In genomic region chr9:110142868-110143866, GRCh38 we compare ENCODE assay signal across 8 cellular contexts.
DNase-seq lines count a peak whose midpoint lies in the region; ATAC-seq and TF ChIP-seq lines count a peak whose summit lies in the region.

No MANE protein-coding gene starts in this region.

- no peak for DNase-seq in activated T-cell treated with anti-CD3 and anti-CD28 coated beads, Interleukin-2, amount 50 U/mL, for 72 hours
- DNase-seq in activated T-cell treated with anti-CD3 and anti-CD28 coated beads for 4 hours, result no peak
- peak; percentile 83 for DNase-seq in Karpas-422
- DNase-seq in activated CD8-positive, alpha-beta T cell treated with anti-CD3 and anti-CD28 coated beads for 36 hours, result no peak
- DNase-seq in right lobe of liver, result no peak
- no peak for DNase-seq in caudate nucleus (lab: John Stamatoyannopoulos, UW)
- DNase-seq in adrenal gland, result no peak

- peaks cover 57% of the 10 kb centered on the region for H3K4me1 Mint-ChIP-seq in activated T-cell treated with anti-CD3 and anti-CD28 coated beads, Interleukin-2, amount 50 U/mL, for 72 hours (ENCODE audit: low read depth)
- H3K4me1 Mint-ChIP-seq in activated CD8-positive, alpha-beta T cell treated with anti-CD3 and anti-CD28 coated beads for 36 hours (ENCODE audit: low read depth), result peaks cover 31% of the 10 kb centered on the region

- peak overlapping the region; percentile 43 for H3K4me3 ChIP-seq in Karpas-422 (ENCODE audit: low read length)
- no peak overlapping the region for H3K4me3 ChIP-seq in right lobe of liver
- no peak overlapping the region for H3K4me3 ChIP-seq in adrenal gland

- 15% methylated on average over 2 of the region's 4 CpGs for WGBS in right lobe of liver (ENCODE audit: insufficient coverage, low coverage, low lambda C conversion rate, missing lambda C conversion rate)
- WGBS in adrenal gland, 4 donors, result 67 to 87% (median 83%) methylated on average over 4 of the region's 4 CpGs

- H3K27me3 Mint-ChIP-seq in activated T-cell treated with anti-CD3 and anti-CD28 coated beads, Interleukin-2, amount 50 U/mL, for 72 hours (ENCODE audit: low read depth), result no peaks in the 10 kb centered on the region
- H3K27me3 Mint-ChIP-seq in activated CD8-positive, alpha-beta T cell treated with anti-CD3 and anti-CD28 coated beads for 36 hours, result no peaks in the 10 kb centered on the region

- no peak for TF ChIP-seq CTCF in activated CD8-positive, alpha-beta T cell treated with anti-CD3 and anti-CD28 coated beads for 36 hours (IDR thresholded peaks at IDR 0.05)
- no peak for TF ChIP-seq CTCF in right lobe of liver (IDR thresholded peaks at IDR 0.05)
- TF ChIP-seq CTCF in adrenal gland (IDR thresholded peaks at IDR 0.05), result no peak

- H3K36me3 Mint-ChIP-seq in activated T-cell treated with anti-CD3 and anti-CD28 coated beads, Interleukin-2, amount 50 U/mL, for 72 hours (ENCODE audit: insufficient read depth in 2 of 2), result peaks cover 5 to 28% of the 10 kb centered on the region in 2 donors
- H3K36me3 Mint-ChIP-seq in activated CD8-positive, alpha-beta T cell treated with anti-CD3 and anti-CD28 coated beads for 36 hours (ENCODE audit: low read depth), result no peaks in the 10 kb centered on the region

- peak overlapping the region; percentile 25 for H3K9ac ChIP-seq in Karpas-422 (ENCODE audit: low read length)

- H3K9me2 ChIP-seq in Karpas-422 (replicated peaks; ENCODE audit: insufficient read depth, low read length), result no peaks in the 10 kb centered on the region

- peak overlapping the region; percentile 53 to 58 for H3K4me3 Mint-ChIP-seq in activated T-cell treated with anti-CD3 and anti-CD28 coated beads, Interleukin-2, amount 50 U/mL, for 72 hours
- peak overlapping the region; percentile 36 for H3K4me3 Mint-ChIP-seq in activated CD8-positive, alpha-beta T cell treated with anti-CD3 and anti-CD28 coated beads for 36 hours

- H3K27me3 ChIP-seq in Karpas-422 (ENCODE audit: low read length) (no peaks in the 10 kb centered on the region), right lobe of liver (no peaks in the 10 kb centered on the region), adrenal gland (no peaks in the 10 kb centered on the region)

- no peak for TF ChIP-seq POLR2A in right lobe of liver (IDR thresholded peaks at IDR 0.05)
- no peak for TF ChIP-seq POLR2A in adrenal gland (IDR thresholded peaks at IDR 0.05)

- peak overlapping the region; percentile 80 for H3K27ac ChIP-seq in Karpas-422 (ENCODE audit: low read length)
- peak overlapping the region; percentile 26 to 63 (median 39) for H3K27ac ChIP-seq in right lobe of liver
- no peak overlapping the region for H3K27ac ChIP-seq in caudate nucleus (ENCODE audit: low read depth, low read length)
- peak overlapping the region in 1 of 5 donors; percentile 32 for H3K27ac ChIP-seq in adrenal gland

- peak overlapping the region; percentile 95 for H2AFZ ChIP-seq in Karpas-422 (ENCODE audit: low read length)

- POLR2A ChIA-PET in activated CD8-positive, alpha-beta T cell treated with anti-CD3 and anti-CD28 coated beads for 36 hours (lab: Charles Lee), result interaction anchor here (0.7 to 0.8 kb wide), 2 partner anchors 15 to 16 kb away, joined by 4 read pairs; no protein-coding TSS in a partner anchor

- intact Hi-C loops in activated CD8-positive, alpha-beta T cell treated with anti-CD3 and anti-CD28 coated beads for 36 hours (cut with micrococcal nuclease), result no loop called here
- intact Hi-C loops in right lobe of liver (cut with DNase I) (no loop called here), adrenal gland (cut with DNase I) (no loop called here)

- H3K9me3 ChIP-seq in Karpas-422 (ENCODE audit: low read length) (no peaks in the 10 kb centered on the region), right lobe of liver (no peaks in the 10 kb centered on the region), adrenal gland (replicated peaks in 1 of 3) (no peaks in the 10 kb centered on the region)

- H4K20me1 ChIP-seq in Karpas-422 (ENCODE audit: insufficient read depth, low read depth, low read length), result no peaks in the 10 kb centered on the region

- H3K4me1 ChIP-seq in Karpas-422 (ENCODE audit: low read length) (peaks cover 44% of the 10 kb centered on the region), right lobe of liver (peaks cover 0 to 26% (median 10%) of the 10 kb centered on the region in 4 donors), adrenal gland (replicated peaks in 1 of 2) (peaks cover 0 to 18% of the 10 kb centered on the region in 2 donors)

- CTCF ChIA-PET in activated CD8-positive, alpha-beta T cell treated with anti-CD3 and anti-CD28 coated beads for 36 hours (lab: Charles Lee), result interaction anchor here (0.6 to 1.2 kb wide), 6 partner anchors 9 to 257 kb away, joined by 3 to 4 read pairs (median 3); no protein-coding TSS in a partner anchor

- H3K4me2 ChIP-seq in Karpas-422 (ENCODE audit: low read depth, low read length, poor library complexity, severe bottlenecking), result peak overlapping the region; percentile 64

- ATAC-seq in activated T-cell treated with anti-CD3 and anti-CD28 coated beads, Interleukin-2, amount 50 U/mL, for 72 hours (replicated peaks in 1 of 2), result no peak
- ATAC-seq in GM21825 (IDR thresholded peaks at IDR 0.05; ENCODE audit: unreplicated experiment) (peak; percentile 37), right lobe of liver (peak; percentile 74 to 78 (median 76))
- peak; percentile 11 for ATAC-seq in activated CD8-positive, alpha-beta T cell treated with anti-CD3 and anti-CD28 coated beads for 36 hours

- no peaks in the 10 kb centered on the region for H3K79me2 ChIP-seq in Karpas-422 (ENCODE audit: low read length)

- H3K27ac Mint-ChIP-seq in activated T-cell treated with anti-CD3 and anti-CD28 coated beads, Interleukin-2, amount 50 U/mL, for 72 hours, result peak overlapping the region; percentile 48
- H3K27ac Mint-ChIP-seq in activated CD8-positive, alpha-beta T cell treated with anti-CD3 and anti-CD28 coated beads for 36 hours, result peak overlapping the region; percentile 84

- H3K9me3 Mint-ChIP-seq in activated T-cell treated with anti-CD3 and anti-CD28 coated beads, Interleukin-2, amount 50 U/mL, for 72 hours, result no peaks in the 10 kb centered on the region
- H3K9me3 Mint-ChIP-seq in activated CD8-positive, alpha-beta T cell treated with anti-CD3 and anti-CD28 coated beads for 36 hours, result no peaks in the 10 kb centered on the region

- H3K36me3 ChIP-seq in Karpas-422 (ENCODE audit: insufficient read depth, low read length) (no peaks in the 10 kb centered on the region), right lobe of liver (peaks cover 0 to 3% (median 1%) of the 10 kb centered on the region in 4 donors), adrenal gland (replicated peaks in 1 of 2) (no peaks in the 10 kb centered on the region)

Comparison
In these comparisons a context has a peak if more than half of its experiments do, and no peak if none do; other contexts are left out.
1. ATAC-seq: peak in GM21825 (single experiment), activated CD8-positive, alpha-beta T cell treated with anti-CD3 and anti-CD28 coated beads for 36 hours (single experiment) and right lobe of liver (4 of 4); none in activated T-cell treated with anti-CD3 and anti-CD28 coated beads, Interleukin-2, amount 50 U/mL, for 72 hours (0 of 2).